12 cellular contexts compared by ENCODE assay signal in the genomic region with DNA sequence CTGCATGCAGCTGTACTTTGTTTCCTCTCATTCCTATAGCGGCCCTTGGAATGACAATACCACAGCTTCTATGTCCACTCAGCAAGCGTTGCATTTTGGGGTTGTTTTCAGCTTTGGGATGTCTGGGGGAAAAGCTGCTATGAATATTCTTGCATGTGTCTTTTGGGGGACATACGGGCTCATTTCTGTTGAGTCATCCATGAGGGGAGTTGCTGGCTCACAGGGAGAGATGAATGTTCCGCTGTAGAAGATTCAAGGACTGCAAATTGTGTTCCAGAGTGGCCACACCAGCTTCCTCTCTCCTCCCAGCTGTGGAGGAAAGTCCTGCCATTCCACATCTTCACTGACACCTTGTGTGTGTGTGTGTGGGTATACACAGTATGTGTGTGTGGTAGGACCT. TPM values are rescaled to one million over a fixed set of nuclear protein-coding genes. Genes with fewer than 3 reads are reported as not detected.
"Had no signal": no experiment of that assay in that cellular context is flagged by ENCODE, and none has a peak within 500 bp of the region (broad histone marks: within the 10 kb centered on the region; RNA-seq: fewer than 3 reads in every experiment).

No MANE protein-coding gene starts in this region.

- H3K9me3 ChIP-seq: gastroesophageal sphincter, heart right ventricle, vagina had no signal

- H3K4me3 ChIP-seq: gastroesophageal sphincter, heart right ventricle, vagina had no signal

- H3K36me3 ChIP-seq: brain microvascular endothelial cell, gastroesophageal sphincter, heart right ventricle, vagina had no signal

- ATAC-seq: gastroesophageal sphincter, heart right ventricle had no signal

- DNase-seq: activated naive CD8-positive, alpha-beta T cell treated with anti-CD3 and anti-CD28 coated beads for 36 hours; activated T-cell treated with anti-CD3 and anti-CD28 coated beads, Interleukin-2, amount 50 U/mL, for 24 hours; amygdala; brain microvascular endothelial cell; cerebellar nuclear complex; heart right ventricle; mammary epithelial cell; nephron progenitor cell; occipital lobe; T-helper 9 cell had no signal

- H3K27ac ChIP-seq: vagina had no signal

- H3K27me3 ChIP-seq: brain microvascular endothelial cell, gastroesophageal sphincter, heart right ventricle, vagina had no signal

RNA-seq across cellular contexts. Expression of a gene that starts 43.3 kb away (rescaled TPM):
- total RNA-seq: activated naive CD8-positive, alpha-beta T cell treated with anti-CD3 and anti-CD28 coated beads for 36 hours had no signal
